ENCODE assay signal across 12 cellular contexts in genomic region chr2:196293751-196294486, GRCh38.
DNase-seq lines count a peak whose midpoint lies in the region; ATAC-seq, FAIRE-seq and TF ChIP-seq lines count a peak whose summit lies in the region.
"Had no signal": no experiment of that assay in that cellular context is flagged by ENCODE, and none has a peak within 500 bp of the region (broad histone marks: within the 10 kb centered on the region; RNA-seq: fewer than 3 reads in every experiment).

No MANE protein-coding gene starts in this region.

- peak overlapping the region; percentile 23 for H3K4me2 ChIP-seq in keratinocyte (ENCODE audit: control insufficient read depth, extremely low read depth, insufficient read depth, low read depth, low read length)

- no peaks in the 10 kb centered on the region for H3K9me3 ChIP-seq in keratinocyte (ENCODE audit: control insufficient read depth, low read depth, low read length)
- H3K9me3 ChIP-seq in sigmoid colon: no peaks in the 10 kb centered on the region

- H3K4me3 ChIP-seq in astrocyte of the spinal cord (ENCODE audit: low read depth, low read length) (no peak overlapping the region), keratinocyte (ENCODE audit: control insufficient read depth in 2 of 3, extremely low read depth in 1 of 3, insufficient read depth in 2 of 3, low read depth in 1 of 3, low read length in 3 of 3) (no peak overlapping the region), sigmoid colon (no peak overlapping the region)
- H3K4me3 ChIP-seq: skin epidermis had no signal

- peak; percentile 85 for DNase-seq in AG08395 (ENCODE audit: low spot score)
- DNase-seq in astrocyte of the spinal cord (ENCODE audit: low read depth, low spot score): peak; percentile 84
- DNase-seq in keratinocyte (ENCODE audit: low read depth, low spot score): peak; percentile 40
- no peak for DNase-seq in NCI-H1694 treated with DMSO at 0.1 percent for 48 hours (lab: John Stamatoyannopoulos, UW)
- DNase-seq in sigmoid colon: no peak
- DNase-seq: activated T-cell treated with anti-CD3 and anti-CD28 coated beads, Interleukin-2, amount 50 U/mL, for 72 hours; effector CD8-positive, alpha-beta T cell had no signal

- 36 to 64% methylated on average over 3 of the region's 3 CpGs for WGBS in sigmoid colon, 2 donors

- H3K9me1 ChIP-seq in keratinocyte (ENCODE audit: control insufficient read depth, extremely low read depth, insufficient read depth, low read length): no peaks in the 10 kb centered on the region

- TF ChIP-seq RAD21 in Ishikawa (IDR thresholded peaks at IDR 0.05; ENCODE audit: low read depth): no peak

- no peak overlapping the region for H3K9ac ChIP-seq in keratinocyte (ENCODE audit: control insufficient read depth, extremely low read depth, insufficient read depth, low read length)

- ATAC-seq in HG02759 (IDR thresholded peaks at IDR 0.05; ENCODE audit: unreplicated experiment): no peak
- ATAC-seq in GM18511 (IDR thresholded peaks at IDR 0.05; ENCODE audit: unreplicated experiment): no peak
- ATAC-seq: activated T-cell treated with anti-CD3 and anti-CD28 coated beads, Interleukin-2, amount 50 U/mL, for 72 hours had no signal

- TF ChIP-seq CTCF in astrocyte of the spinal cord (IDR thresholded peaks at IDR 0.05; ENCODE audit: low read depth, low read length): no peak
- TF ChIP-seq CTCF in keratinocyte (optimal IDR thresholded peaks at IDR 0.05 in 1 of 3, IDR thresholded peaks at IDR 0.05 in 1 of 3, conservative IDR thresholded peaks at IDR 0.05 in 1 of 3; ENCODE audit: extremely low read depth in 1 of 3, insufficient read depth in 2 of 3, low read length in 3 of 3): no peak
- TF ChIP-seq CTCF in sigmoid colon (IDR thresholded peaks at IDR 0.05): no peak

- H2AFZ ChIP-seq in keratinocyte (ENCODE audit: control insufficient read depth, low read length): no peak overlapping the region

- no peak for TF ChIP-seq POLR2A in sigmoid colon (IDR thresholded peaks at IDR 0.05)

- no peaks in the 10 kb centered on the region for H4K20me1 ChIP-seq in keratinocyte (ENCODE audit: control insufficient read depth, extremely low read depth, insufficient read depth, low read length)

- in situ Hi-C loops in astrocyte of the spinal cord (cut with HindIII; ENCODE audit: low sequenced_read_pairs): no loop called here

- no peaks in the 10 kb centered on the region for H3K79me2 ChIP-seq in keratinocyte (ENCODE audit: control insufficient read depth, insufficient read depth, low read length)

- peak overlapping the region; percentile 23 for H3K27ac ChIP-seq in keratinocyte (ENCODE audit: control insufficient read depth, insufficient read depth, low read length)
- no peak overlapping the region for H3K27ac ChIP-seq in sigmoid colon
- H3K27ac ChIP-seq: HL-60 had no signal

- no peak; the same call in 1 of the 2 replicates for TF ChIP-seq EP300 in Ishikawa (IDR thresholded peaks at IDR 0.05; ENCODE audit: borderline replicate concordance)
- no peak for TF ChIP-seq EP300 in sigmoid colon (IDR thresholded peaks at IDR 0.05)

- FAIRE-seq in keratinocyte (lab: Jason Lieb, UNC): peak; percentile 89

- H3K27me3 ChIP-seq in keratinocyte (ENCODE audit: control insufficient read depth, extremely low read depth, insufficient read depth, low read length) (no peaks in the 10 kb centered on the region), sigmoid colon (no peaks in the 10 kb centered on the region)

- intact Hi-C loops in sigmoid colon (cut with DNase I): loop anchor here (10.0 kb wide), 1 partner anchor 161 kb away; no protein-coding TSS in a partner anchor

- dilution Hi-C loops in keratinocyte (cut with MboI; ENCODE audit: extremely low pct_ligation_motif_present, low sequenced_read_pairs): no loop called here

- H3K36me3 ChIP-seq in keratinocyte (ENCODE audit: control insufficient read depth in 2 of 2, extremely low read depth in 1 of 2, insufficient read depth in 2 of 2, low read length in 2 of 2) (no peaks in the 10 kb centered on the region), sigmoid colon (no peaks in the 10 kb centered on the region)

- H3K4me1 ChIP-seq in keratinocyte (ENCODE audit: control insufficient read depth, extremely low read depth, insufficient read depth, low read length): peaks cover 36% of the 10 kb centered on the region
- no peaks in the 10 kb centered on the region for H3K4me1 ChIP-seq in sigmoid colon

TF ChIP-seq in Ishikawa, 13 proteins besides CTCF, POLR2A, EP300 and RAD21:
- TF ChIP-seq CEBPB (IDR thresholded peaks at IDR 0.05): peak; percentile 87
- no peak for TF ChIP-seq MAX (IDR thresholded peaks at IDR 0.05)
- no peak for TF ChIP-seq TCF12 (IDR thresholded peaks at IDR 0.05; ENCODE audit: low read depth)
- TF ChIP-seq TEAD4 (IDR thresholded peaks at IDR 0.05): peak; percentile 50; the same call in 1 of the 2 replicates

Comparison
In these comparisons a context has a peak if more than half of its experiments do, and no peak if none do; other contexts are left out.
1. DNase-seq: peak in AG08395 (single experiment), astrocyte of the spinal cord (single experiment) and keratinocyte (single experiment); none in NCI-H1694 treated with DMSO at 0.1 percent for 48 hours (single experiment) and sigmoid colon (single experiment).